21 cellular contexts compared by ENCODE assay signal in the genomic region with DNA sequence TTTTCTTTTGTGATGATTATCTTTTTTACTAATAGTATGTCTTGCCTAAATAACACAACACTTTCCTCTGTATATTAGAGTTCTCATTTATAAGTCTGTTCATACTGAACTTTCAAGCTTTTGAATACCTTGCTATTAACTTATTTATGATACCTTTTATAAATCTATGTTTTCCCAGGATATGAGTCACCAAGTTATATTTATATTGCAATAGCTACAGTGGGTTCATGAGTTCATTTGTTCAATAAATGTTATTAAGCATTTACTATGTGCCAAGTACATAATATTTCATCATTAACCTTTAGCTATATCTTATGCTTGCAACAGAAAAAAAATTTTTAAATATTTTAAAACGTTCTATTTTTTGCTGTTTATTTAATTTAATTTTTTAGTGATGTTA. TPM values are rescaled to one million over a fixed set of nuclear protein-coding genes. Genes with fewer than 3 reads are reported as not detected.
DNase-seq lines count a peak whose midpoint lies in the region; ATAC-seq, FAIRE-seq and TF ChIP-seq lines count a peak whose summit lies in the region.
"Had no signal": no experiment of that assay in that cellular context is flagged by ENCODE, and none has a peak within 500 bp of the region (broad histone marks: within the 10 kb centered on the region; RNA-seq: fewer than 3 reads in every experiment).

No MANE protein-coding gene starts in this region.

- TF ChIP-seq POLR2A in gastrocnemius medialis (IDR thresholded peaks at IDR 0.05) (no peak), GM12892 (IDR thresholded peaks at IDR 0.05; ENCODE audit: low read depth, low read length) (no peak)

- H3K27ac ChIP-seq in RWPE2 (ENCODE audit: poor library complexity, severe bottlenecking) (no peak overlapping the region), gastrocnemius medialis (peak overlapping the region; percentile 78 to 88 (median 86))
- H3K27ac ChIP-seq: 22Rv1, BLaER1 had no signal

- H3K36me3 ChIP-seq in RWPE2 (ENCODE audit: low read depth) = no peaks in the 10 kb centered on the region
- peaks cover 0 to 8% of the 10 kb centered on the region in 2 donors for H3K36me3 ChIP-seq in gastrocnemius medialis
- H3K36me3 ChIP-seq: BLaER1 had no signal

- intact Hi-C loops in gastrocnemius medialis (cut with DNase I; ENCODE audit: low total_unique reads) = loop anchor here (5.0 kb wide), 1 partner anchor 48 kb away; a partner anchor contains a TSS

- H3K9me3 ChIP-seq in RWPE2 (ENCODE audit: severe bottlenecking) = no peaks in the 10 kb centered on the region
- no peaks in the 10 kb centered on the region for H3K9me3 ChIP-seq in gastrocnemius medialis
- H3K9me3 ChIP-seq: BLaER1 had no signal

- TF ChIP-seq CTCF in RWPE2 (IDR thresholded peaks at IDR 0.05; ENCODE audit: poor library complexity, severe bottlenecking) (no peak), gastrocnemius medialis (IDR thresholded peaks at IDR 0.05 in 4 of 5, conservative IDR thresholded peaks at IDR 0.05 in 1 of 5) (no peak)

- ATAC-seq in RWPE2 (ENCODE audit: low read depth) (peak; percentile 41), gastrocnemius medialis (no peak)
- ATAC-seq: HepG2 had no signal

- no peak for FAIRE-seq in GM12892 (lab: Jason Lieb, UNC)
- FAIRE-seq: G401.6, GM12891, GM19239, HepG2, HTR-8/SVneo had no signal

- in situ Hi-C loops in gastrocnemius medialis (cut with MboI; ENCODE audit: low sequenced_read_pairs in 4 of 4) = no loop called here

- DNase-seq in DMS53 treated with DMSO at 0.1 percent for 48 hours (lab: John Stamatoyannopoulos, UW; ENCODE audit: unreplicated experiment) = peak; percentile 13
- DNase-seq in DMS53 (lab: John Stamatoyannopoulos, UW) = no peak
- no peak for DNase-seq in RWPE2 (ENCODE audit: low spot score)
- no peak for DNase-seq in gastrocnemius medialis
- no peak for DNase-seq in putamen (ENCODE audit: low spot score)
- no peak for DNase-seq in activated naive CD4-positive, alpha-beta T cell treated with anti-CD3 and anti-CD28 coated beads, Interleukin-2, amount 50 U/mL, for 16 hours
- DNase-seq in GM12892 (ENCODE audit: insufficient read length) = no peak
- DNase-seq: AML-193; CD8-positive, alpha-beta memory T cell; DMS 273 treated with DMSO at 0.1 percent for 48 hours; DMS79 treated with DMSO at 0.1 percent for 48 hours; EL; GOT3; H9 had no signal

- H3K27me3 ChIP-seq in RWPE2 (ENCODE audit: insufficient read depth, poor library complexity, severe bottlenecking) (no peaks in the 10 kb centered on the region), gastrocnemius medialis (no peaks in the 10 kb centered on the region)
- H3K27me3 ChIP-seq: BLaER1 had no signal

- peaks cover 31% of the 10 kb centered on the region for H3K4me1 ChIP-seq in RWPE2 (ENCODE audit: insufficient read depth, poor library complexity, severe bottlenecking)
- peaks cover 3 to 31% of the 10 kb centered on the region in 2 donors for H3K4me1 ChIP-seq in gastrocnemius medialis
- H3K4me1 ChIP-seq: BLaER1 had no signal

- H3K4me3 ChIP-seq in RWPE2 (ENCODE audit: severe bottlenecking) = no peak overlapping the region
- no peak overlapping the region for H3K4me3 ChIP-seq in gastrocnemius medialis
- H3K4me3 ChIP-seq: BLaER1 had no signal

RNA-seq across cellular contexts. Expression of a gene that starts 18.3 kb away (rescaled TPM):
- total RNA-seq in gastrocnemius medialis = 1 to 10 TPM in 3 of 4 donors, under 1 TPM in 1; 0.92 to 2.9 (median 1.7) TPM
- polyA plus RNA-seq in GM12892 (2012; ENCODE audit: missing spikeins) = not detected
- total RNA-seq: HepG2 had no signal
- polyA plus RNA-seq: CD8-positive, alpha-beta memory T cell had no signal

RNA-seq across cellular contexts. Expression of a gene that starts 28.3 kb away (rescaled TPM):
- 1 to 10 TPM in 1 of 4 donors, under 1 TPM in 2, not detected in 1; 0.33 to 1.2 (median 0.38) TPM for total RNA-seq in gastrocnemius medialis
- polyA plus RNA-seq in GM12892 (2012; ENCODE audit: missing spikeins) = not detected
- polyA plus RNA-seq: HepG2 had no signal

RNA-seq across cellular contexts. Expression of a gene that starts 46.1 kb away (rescaled TPM):
- 10 to 100 TPM in 1 of 4 donors, 1 to 10 TPM in 3; 3.1 to 13.9 (median 4.1) TPM for total RNA-seq in gastrocnemius medialis
- polyA plus RNA-seq in GM12892 (2012; ENCODE audit: missing spikeins) = 21.0 TPM

RNA-seq across cellular contexts. Expression of a gene that starts 46.9 kb away (rescaled TPM):
- total RNA-seq in gastrocnemius medialis = 10 to 100 TPM; 27.1 to 81.8 (median 43.2) TPM
- 26.2 TPM for polyA plus RNA-seq in GM12892 (2012; ENCODE audit: missing spikeins)

RNA-seq across cellular contexts. Expression of a gene that starts 49.5 kb away (rescaled TPM):
- total RNA-seq in gastrocnemius medialis = not detected
- polyA plus RNA-seq in GM12892 (2012; ENCODE audit: missing spikeins) = 0.89 TPM
